In genomic region chr18:73688851-73689659, GRCh38 we compare ENCODE assay signal across 11 cellular contexts.
DNase-seq lines count a peak whose midpoint lies in the region; ATAC-seq, FAIRE-seq and TF ChIP-seq lines count a peak whose summit lies in the region.
"Had no signal": no experiment of that assay in that cellular context is flagged by ENCODE, and none has a peak within 500 bp of the region (broad histone marks: within the 10 kb centered on the region; RNA-seq: fewer than 3 reads in every experiment).

No MANE protein-coding gene starts in this region.

- H3K4me2 ChIP-seq in smooth muscle cell, result peak overlapping the region; percentile 18
- H3K4me2 ChIP-seq: A549 had no signal

- peaks cover 3% of the 10 kb centered on the region for H3F3A ChIP-seq in smooth muscle cell (ENCODE audit: low read depth)

- peak; percentile 50 for ATAC-seq in HG03571 (IDR thresholded peaks at IDR 0.05; ENCODE audit: unreplicated experiment)
- ATAC-seq: A549 had no signal

- H3K27ac ChIP-seq in smooth muscle cell (ENCODE audit: low read depth), result peak overlapping the region; percentile 82
- H3K27ac ChIP-seq: A549, WERI-Rb-1 had no signal

- WGBS in smooth muscle cell (ENCODE audit: low lambda C conversion rate), result 33% methylated on average over 9 of the region's 9 CpGs

- H2AFZ ChIP-seq in smooth muscle cell (ENCODE audit: low read depth), result no peak overlapping the region

- H4K20me1 ChIP-seq in smooth muscle cell (ENCODE audit: low read depth), result no peaks in the 10 kb centered on the region

- H3K79me2 ChIP-seq in smooth muscle cell (ENCODE audit: low read depth), result no peaks in the 10 kb centered on the region

- H3K36me3 ChIP-seq in smooth muscle cell (ENCODE audit: low read depth), result no peaks in the 10 kb centered on the region
- H3K36me3 ChIP-seq: WERI-Rb-1 had no signal

- no peak for TF ChIP-seq POLR2A in GM12892 (IDR thresholded peaks at IDR 0.05; ENCODE audit: low read depth, low read length)

- TF ChIP-seq CTCF in smooth muscle cell (IDR thresholded peaks at IDR 0.05; ENCODE audit: borderline replicate concordance, insufficient read depth, poor library complexity, severe bottlenecking), result no peak

- DNase-seq in NOMO-1 (lab: John Stamatoyannopoulos, UW; ENCODE audit: unreplicated experiment in 2 of 2) (peak; percentile 3 to 47), NOMO-1 treated with dmso at 0.1 percent for 144 hours (lab: John Stamatoyannopoulos, UW; ENCODE audit: unreplicated experiment) (no peak), dedifferentiated amniotic fluid mesenchymal stem cell (ENCODE audit: extremely low spot score) (peak; percentile 81), smooth muscle cell (lab: John Stamatoyannopoulos, UW; ENCODE audit: unreplicated experiment) (no peak), GM12892 (ENCODE audit: insufficient read length) (no peak), GF-D8 (lab: John Stamatoyannopoulos, UW) (no peak), NCI-H82 (lab: John Stamatoyannopoulos, UW) (no peak)
- DNase-seq: WERI-Rb-1 had no signal

- H3K9ac ChIP-seq in smooth muscle cell (ENCODE audit: low read depth), result peak overlapping the region; percentile 52

- peaks cover 24% of the 10 kb centered on the region for H3K4me1 ChIP-seq in smooth muscle cell (ENCODE audit: low read depth)
- H3K4me1 ChIP-seq: A549 had no signal

- no peaks in the 10 kb centered on the region for H3K9me3 ChIP-seq in smooth muscle cell (replicated peaks; ENCODE audit: low read depth)
- H3K9me3 ChIP-seq: A549 had no signal

- FAIRE-seq in GM12892 (lab: Jason Lieb, UNC), result no peak
- FAIRE-seq: A549, frontal cortex had no signal

- H3K4me3 ChIP-seq in smooth muscle cell, result no peak overlapping the region
- H3K4me3 ChIP-seq: A549 had no signal

- no peaks in the 10 kb centered on the region for H3K27me3 ChIP-seq in smooth muscle cell (ENCODE audit: low read depth)

Comparison
In these comparisons a context has a peak if more than half of its experiments do, and no peak if none do; other contexts are left out.
1. DNase-seq: peak in NOMO-1 (2 of 2) and dedifferentiated amniotic fluid mesenchymal stem cell (single experiment); none in NOMO-1 treated with dmso at 0.1 percent for 144 hours (single experiment), smooth muscle cell (single experiment), GM12892 (single experiment), GF-D8 (single experiment) and NCI-H82 (single experiment).